Comparison of ENCODE assay signal across 18 cellular contexts in genomic region chr16:20942271-20942670, GRCh38. TPM values are rescaled to one million over a fixed set of nuclear protein-coding genes. Genes with fewer than 3 reads are reported as not detected.
DNase-seq lines count a peak whose midpoint lies in the region; ATAC-seq, FAIRE-seq and TF ChIP-seq lines count a peak whose summit lies in the region.
"Had no signal": no experiment of that assay in that cellular context is flagged by ENCODE, and none has a peak within 500 bp of the region (broad histone marks: within the 10 kb centered on the region; RNA-seq: fewer than 3 reads in every experiment).

No MANE protein-coding gene starts in this region.

- no peak overlapping the region for H3K4me2 ChIP-seq in endothelial cell of umbilical vein (ENCODE audit: insufficient read depth, low read length)

- no peaks in the 10 kb centered on the region for H4K20me1 ChIP-seq in endothelial cell of umbilical vein (replicated peaks; ENCODE audit: control insufficient read depth, extremely low read depth, insufficient read depth, low read length)

- TF ChIP-seq CTCF in endothelial cell of umbilical vein (IDR thresholded peaks at IDR 0.05; ENCODE audit: extremely low read depth in 1 of 2, insufficient read depth in 1 of 2, low read depth in 1 of 2, low read length in 2 of 2): no peak
- no peak for TF ChIP-seq CTCF in upper lobe of right lung (IDR thresholded peaks at IDR 0.05)

- H3K9me3 ChIP-seq in endothelial cell of umbilical vein (replicated peaks; ENCODE audit: control insufficient read depth, insufficient read depth, low read length): no peaks in the 10 kb centered on the region
- H3K9me3 ChIP-seq in upper lobe of right lung: no peaks in the 10 kb centered on the region
- H3K9me3 ChIP-seq: BE2C, Caco-2, HAP-1 had no signal

- H3K4me3 ChIP-seq in endothelial cell of umbilical vein (replicated peaks in 1 of 3; ENCODE audit: insufficient read depth in 1 of 3, low read depth in 1 of 3, low read length in 3 of 3): no peak overlapping the region
- H3K4me3 ChIP-seq in upper lobe of right lung: no peak overlapping the region
- H3K4me3 ChIP-seq: HAP-1 had no signal

- CTCF ChIA-PET in activated CD8-positive, alpha-beta memory T cell treated with anti-CD3 and anti-CD28 coated beads, Interleukin-2, amount 10 ng/mL, durations not matched to agents 7 days and 5 days (lab: Charles Lee): interaction anchor here (1.6 to 2.2 kb wide), 2 partner anchors 69 to 93 kb away, joined by 3 to 11 read pairs; no protein-coding TSS in a partner anchor
- CTCF ChIA-PET in endothelial cell of umbilical vein (lab: Charles Lee): no interaction called here

- H3K27ac ChIP-seq in endothelial cell of umbilical vein (ENCODE audit: insufficient read depth, low read depth, low read length) (no peak overlapping the region), upper lobe of right lung (no peak overlapping the region)

- no peaks in the 10 kb centered on the region for H3K36me3 Mint-ChIP-seq in activated CD8-positive, alpha-beta memory T cell treated with anti-CD3 and anti-CD28 coated beads, Interleukin-2, amount 10 ng/mL, durations not matched to agents 7 days and 5 days

- intact Hi-C loops in endothelial cell of umbilical vein (cut with micrococcal nuclease) (no loop called here), upper lobe of right lung (cut with DNase I) (no loop called here)

- H3K9me1 ChIP-seq in endothelial cell of umbilical vein (replicated peaks; ENCODE audit: control insufficient read depth, extremely low read depth, insufficient read depth, low read length): no peaks in the 10 kb centered on the region

- no peaks in the 10 kb centered on the region for H3K4me1 ChIP-seq in endothelial cell of umbilical vein (ENCODE audit: control insufficient read depth, extremely low read depth, insufficient read depth, low read length)
- no peaks in the 10 kb centered on the region for H3K4me1 ChIP-seq in upper lobe of right lung
- H3K4me1 ChIP-seq: BE2C, HAP-1 had no signal

- H3K9me3 Mint-ChIP-seq in activated CD8-positive, alpha-beta memory T cell treated with anti-CD3 and anti-CD28 coated beads, Interleukin-2, amount 10 ng/mL, durations not matched to agents 7 days and 5 days (ENCODE audit: low read depth): no peaks in the 10 kb centered on the region
- H3K9me3 Mint-ChIP-seq: CD4-positive, alpha-beta T cell had no signal

- no TSS peak for BruUV-seq in endothelial cell of umbilical vein (replicated peaks; lab: Mats Ljungman, UMichigan)

- no peaks in the 10 kb centered on the region for H3K27me3 ChIP-seq in endothelial cell of umbilical vein (ENCODE audit: control insufficient read depth in 2 of 2, insufficient read depth in 2 of 2, low read length in 2 of 2)
- no peaks in the 10 kb centered on the region for H3K27me3 ChIP-seq in upper lobe of right lung
- H3K27me3 ChIP-seq: BE2C had no signal

- no peak for DNase-seq in activated CD8-positive, alpha-beta memory T cell treated with anti-CD3 and anti-CD28 coated beads, Interleukin-2, amount 10 ng/mL, durations not matched to agents 7 days and 5 days
- no peak for DNase-seq in activated CD8-positive, alpha-beta memory T cell treated with anti-CD3 and anti-CD28 coated beads for 24 hours
- peak; percentile 54 for DNase-seq in SW480 (ENCODE audit: low spot score)
- no peak for DNase-seq in endothelial cell of umbilical vein (ENCODE audit: low read depth, low spot score)
- peak; percentile 1 for DNase-seq in upper lobe of right lung
- no peak for DNase-seq in NCI-H446 (lab: John Stamatoyannopoulos, UW)
- no peak for DNase-seq in NCI-H1417 treated with DMSO at 0.1 percent for 48 hours (lab: John Stamatoyannopoulos, UW)
- no peak for DNase-seq in RKO (ENCODE audit: low spot score)
- DNase-seq: BE2C; C1 segment of cervical spinal cord; Caco-2; CD4-positive, alpha-beta T cell; GOT3 had no signal

- H3K27me3 Mint-ChIP-seq in activated CD8-positive, alpha-beta memory T cell treated with anti-CD3 and anti-CD28 coated beads, Interleukin-2, amount 10 ng/mL, durations not matched to agents 7 days and 5 days: no peaks in the 10 kb centered on the region
- H3K27me3 Mint-ChIP-seq: CD4-positive, alpha-beta T cell had no signal

- no peak overlapping the region for H3K4me3 Mint-ChIP-seq in activated CD8-positive, alpha-beta memory T cell treated with anti-CD3 and anti-CD28 coated beads, Interleukin-2, amount 10 ng/mL, durations not matched to agents 7 days and 5 days
- H3K4me3 Mint-ChIP-seq: CD4-positive, alpha-beta T cell had no signal

- TF ChIP-seq POLR2A in endothelial cell of umbilical vein (IDR thresholded peaks at IDR 0.05; ENCODE audit: low read depth, low read length): no peak

- no peak overlapping the region for H3K9ac ChIP-seq in endothelial cell of umbilical vein (replicated peaks; ENCODE audit: extremely low read depth, insufficient read depth, low read length)

- peak overlapping the region; percentile 88 for H3K27ac Mint-ChIP-seq in activated CD8-positive, alpha-beta memory T cell treated with anti-CD3 and anti-CD28 coated beads, Interleukin-2, amount 10 ng/mL, durations not matched to agents 7 days and 5 days
- H3K27ac Mint-ChIP-seq: CD4-positive, alpha-beta T cell had no signal

- H3K79me2 ChIP-seq in endothelial cell of umbilical vein (ENCODE audit: control insufficient read depth, insufficient read depth, low read length): no peaks in the 10 kb centered on the region

- peak overlapping the region; percentile 58 for H2AFZ ChIP-seq in endothelial cell of umbilical vein (ENCODE audit: low read depth, low read length)

- dilution Hi-C loops in endothelial cell of umbilical vein (cut with MboI; ENCODE audit: extremely low pct_ligation_motif_present, low sequenced_read_pairs): no loop called here

- no peak for FAIRE-seq in endothelial cell of umbilical vein (lab: Jason Lieb, UNC)
- FAIRE-seq: D721Med, G401.6, GM12892, GM18507 had no signal

- H3K4me1 Mint-ChIP-seq in activated CD8-positive, alpha-beta memory T cell treated with anti-CD3 and anti-CD28 coated beads, Interleukin-2, amount 10 ng/mL, durations not matched to agents 7 days and 5 days: peaks cover 78% of the 10 kb centered on the region

- POLR2A ChIA-PET in endothelial cell of umbilical vein (lab: Charles Lee): interaction anchor here (0.7 kb wide), 1 partner anchor 564 kb away, joined by 6 read pairs; no protein-coding TSS in a partner anchor

- no peak for ATAC-seq in activated CD8-positive, alpha-beta memory T cell treated with anti-CD3 and anti-CD28 coated beads, Interleukin-2, amount 10 ng/mL, durations not matched to agents 7 days and 5 days
- ATAC-seq in upper lobe of right lung: no peak

- no peaks in the 10 kb centered on the region for H3K36me3 ChIP-seq in endothelial cell of umbilical vein (ENCODE audit: control insufficient read depth in 2 of 2, extremely low read depth in 1 of 2, insufficient read depth in 2 of 2, low read length in 2 of 2)
- H3K36me3 ChIP-seq in upper lobe of right lung: no peaks in the 10 kb centered on the region
- H3K36me3 ChIP-seq: BE2C, HAP-1 had no signal

TF ChIP-seq in endothelial cell of umbilical vein, 7 proteins besides CTCF, POLR2A, EP300 and RAD21:
- TF ChIP-seq MAX (IDR thresholded peaks at IDR 0.05; ENCODE audit: insufficient read depth, insufficient read length) (no peak), GATA2 (IDR thresholded peaks at IDR 0.05; ENCODE audit: insufficient read depth, insufficient read length, low read depth, low read length) (no peak), POLR2AphosphoS5 (IDR thresholded peaks at IDR 0.05; ENCODE audit: insufficient read depth, low read depth, low read length) (no peak), MYC (IDR thresholded peaks at IDR 0.05; ENCODE audit: low read depth, low read length) (no peak), EZH2 (IDR thresholded peaks at IDR 0.05; ENCODE audit: borderline replicate concordance, low read depth, low read length, severe bottlenecking) (no peak), JUN (IDR thresholded peaks at IDR 0.05; ENCODE audit: borderline replicate concordance, insufficient read depth, insufficient read length, low read depth) (no peak), FOS (IDR thresholded peaks at IDR 0.05; ENCODE audit: borderline replicate concordance, insufficient read depth, low read length) (no peak)
TF ChIP-seq in endothelial cell of umbilical vein: peak in this region for 0.

RNA-seq across cellular contexts. Expression of gene LYRM1, which starts 41.7 kb away (rescaled TPM):
- 10 to 100 TPM; 38.6 to 47.7 TPM for total RNA-seq in activated CD8-positive, alpha-beta memory T cell treated with anti-CD3 and anti-CD28 coated beads, Interleukin-2, amount 10 ng/mL, durations not matched to agents 7 days and 5 days
- total RNA-seq in endothelial cell of umbilical vein: 28.4 and 29.1 TPM in 2 replicates
- polyA plus RNA-seq in endothelial cell of umbilical vein: 13.8 and 20.4 TPM in 2 replicates
- 34.3 and 34.7 TPM in 2 replicates for polyA plus RNA-seq in endothelial cell of umbilical vein (2011; cell fraction: cytosol; rRNA removed)
- 16.3 and 18.2 TPM in 2 replicates for polyA plus RNA-seq in endothelial cell of umbilical vein (2011; cell fraction: nucleus; rRNA removed)
- polyA plus RNA-seq in endothelial cell of umbilical vein (2012): 45.2 and 45.3 TPM in 2 replicates
- polyA minus RNA-seq in endothelial cell of umbilical vein: 10.3 and 13.5 TPM in 2 replicates
- polyA minus RNA-seq in endothelial cell of umbilical vein (2011; cell fraction: cytosol; rRNA and poly(A)+ RNA removed): 9.3 TPM
- 6.7 and 7.1 TPM in 2 replicates for polyA minus RNA-seq in endothelial cell of umbilical vein (2011; cell fraction: nucleus; rRNA and poly(A)+ RNA removed)
- 28.9 TPM for total RNA-seq in upper lobe of right lung

RNA-seq across cellular contexts. Expression of gene DCUN1D3, which starts 42.1 kb away (rescaled TPM):
- 10 to 100 TPM; 18.1 to 24.4 TPM for total RNA-seq in activated CD8-positive, alpha-beta memory T cell treated with anti-CD3 and anti-CD28 coated beads, Interleukin-2, amount 10 ng/mL, durations not matched to agents 7 days and 5 days
- total RNA-seq in endothelial cell of umbilical vein (35.0 and 39.6 TPM in 2 replicates), upper lobe of right lung (28.7 TPM)
- polyA plus RNA-seq in endothelial cell of umbilical vein: 8.8 and 10.4 TPM in 2 replicates
- polyA plus RNA-seq in endothelial cell of umbilical vein (2011; cell fraction: cytosol; rRNA removed): 13.5 and 14.2 TPM in 2 replicates
- 28.5 and 31.3 TPM in 2 replicates for polyA plus RNA-seq in endothelial cell of umbilical vein (2011; cell fraction: nucleus; rRNA removed)
- polyA plus RNA-seq in endothelial cell of umbilical vein (2012): 15.7 and 16.5 TPM in 2 replicates
- 40.9 and 43.9 TPM in 2 replicates for polyA minus RNA-seq in endothelial cell of umbilical vein
- 1.6 TPM for polyA minus RNA-seq in endothelial cell of umbilical vein (2011; cell fraction: cytosol; rRNA and poly(A)+ RNA removed)
- polyA minus RNA-seq in endothelial cell of umbilical vein (2011; cell fraction: nucleus; rRNA and poly(A)+ RNA removed): 40.7 and 47.7 TPM in 2 replicates

Comparison
In these comparisons a context has a peak if more than half of its experiments do, and no peak if none do; other contexts are left out.
1. DNase-seq: peak in SW480 (single experiment) and upper lobe of right lung (single experiment); none in activated CD8-positive, alpha-beta memory T cell treated with anti-CD3 and anti-CD28 coated beads, Interleukin-2, amount 10 ng/mL, durations not matched to agents 7 days and 5 days (single experiment), activated CD8-positive, alpha-beta memory T cell treated with anti-CD3 and anti-CD28 coated beads for 24 hours (single experiment), endothelial cell of umbilical vein (single experiment), NCI-H446 (0 of 2), NCI-H1417 treated with DMSO at 0.1 percent for 48 hours (single experiment) and RKO (single experiment).